In the genomic region with DNA sequence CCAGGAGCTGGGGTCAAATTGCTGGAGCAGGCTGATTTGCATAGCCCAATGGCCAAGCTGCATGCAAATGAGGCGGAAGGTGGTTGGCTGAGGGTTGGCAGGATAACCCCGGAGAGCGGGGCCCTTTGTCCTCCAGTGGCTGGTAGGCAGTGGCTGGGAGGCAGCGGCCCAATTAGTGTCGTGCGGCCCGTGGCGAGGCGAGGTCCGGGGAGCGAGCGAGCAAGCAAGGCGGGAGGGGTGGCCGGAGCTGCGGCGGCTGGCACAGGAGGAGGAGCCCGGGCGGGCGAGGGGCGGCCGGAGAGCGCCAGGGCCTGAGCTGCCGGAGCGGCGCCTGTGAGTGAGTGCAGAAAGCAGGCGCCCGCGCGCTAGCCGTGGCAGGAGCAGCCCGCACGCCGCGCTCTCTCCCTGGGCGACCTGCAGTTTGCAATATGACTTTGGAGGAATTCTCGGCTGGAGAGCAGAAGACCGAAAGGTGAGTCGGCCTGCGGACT, we compare ENCODE assay signal across 1 cellular context.
TF ChIP-seq lines count a peak whose summit lies in the region.

A gene with protein sequence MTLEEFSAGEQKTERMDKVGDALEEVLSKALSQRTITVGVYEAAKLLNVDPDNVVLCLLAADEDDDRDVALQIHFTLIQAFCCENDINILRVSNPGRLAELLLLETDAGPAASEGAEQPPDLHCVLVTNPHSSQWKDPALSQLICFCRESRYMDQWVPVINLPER (plus strand): TSS at position 135 of the 491 bp plus-strand sequence. CDS start 294 bp downstream, at position 429.

TF ChIP-seq in HEK293, 187 proteins besides CTCF, POLR2A, EP300 and RAD21 (continued from another document and continues in another):
- TF ChIP-seq, protein P1, sequence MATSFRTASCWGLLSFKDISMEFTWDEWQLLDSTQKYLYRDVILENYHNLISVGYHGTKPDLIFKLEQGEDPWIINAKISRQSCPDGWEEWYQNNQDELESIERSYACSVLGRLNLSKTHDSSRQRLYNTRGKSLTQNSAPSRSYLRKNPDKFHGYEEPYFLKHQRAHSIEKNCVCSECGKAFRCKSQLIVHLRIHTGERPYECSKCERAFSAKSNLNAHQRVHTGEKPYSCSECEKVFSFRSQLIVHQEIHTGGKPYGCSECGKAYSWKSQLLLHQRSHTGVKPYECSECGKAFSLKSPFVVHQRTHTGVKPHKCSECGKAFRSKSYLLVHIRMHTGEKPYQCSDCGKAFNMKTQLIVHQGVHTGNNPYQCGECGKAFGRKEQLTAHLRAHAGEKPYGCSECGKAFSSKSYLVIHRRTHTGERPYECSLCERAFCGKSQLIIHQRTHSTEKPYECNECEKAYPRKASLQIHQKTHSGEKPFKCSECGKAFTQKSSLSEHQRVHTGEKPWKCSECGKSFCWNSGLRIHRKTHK (tag by site-specific recombination; IDR thresholded peaks at IDR 0.05): no peak
- TF ChIP-seq ZNF391 (tag by site-specific recombination; IDR thresholded peaks at IDR 0.05; ENCODE audit: borderline replicate concordance, low read depth): peak; percentile 37; the same call in 1 of the 2 replicates
- no peak for TF ChIP-seq ZNF169 (tag by site-specific recombination; IDR thresholded peaks at IDR 0.05)
- TF ChIP-seq ZNF654 (tag by site-specific recombination; IDR thresholded peaks at IDR 0.05; ENCODE audit: low read depth): no peak
- TF ChIP-seq ZNF155 (tag by site-specific recombination; IDR thresholded peaks at IDR 0.05): no peak
- TF ChIP-seq ZNF16 (tag by site-specific recombination; IDR thresholded peaks at IDR 0.05; ENCODE audit: low read depth): no peak
- no peak for TF ChIP-seq ZNF544 (tag by site-specific recombination; IDR thresholded peaks at IDR 0.05)
- TF ChIP-seq, protein P2, sequence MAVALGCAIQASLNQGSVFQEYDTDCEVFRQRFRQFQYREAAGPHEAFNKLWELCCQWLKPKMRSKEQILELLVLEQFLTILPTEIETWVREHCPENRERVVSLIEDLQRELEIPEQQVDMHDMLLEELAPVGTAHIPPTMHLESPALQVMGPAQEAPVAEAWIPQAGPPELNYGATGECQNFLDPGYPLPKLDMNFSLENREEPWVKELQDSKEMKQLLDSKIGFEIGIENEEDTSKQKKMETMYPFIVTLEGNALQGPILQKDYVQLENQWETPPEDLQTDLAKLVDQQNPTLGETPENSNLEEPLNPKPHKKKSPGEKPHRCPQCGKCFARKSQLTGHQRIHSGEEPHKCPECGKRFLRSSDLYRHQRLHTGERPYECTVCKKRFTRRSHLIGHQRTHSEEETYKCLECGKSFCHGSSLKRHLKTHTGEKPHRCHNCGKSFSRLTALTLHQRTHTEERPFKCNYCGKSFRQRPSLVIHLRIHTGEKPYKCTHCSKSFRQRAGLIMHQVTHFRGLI (tag by site-specific recombination; IDR thresholded peaks at IDR 0.05): 0 out of 2 replicates have a peak, but pooled peaks have one; percentile 17
- no peak for TF ChIP-seq SCRT2 (tag by site-specific recombination; IDR thresholded peaks at IDR 0.05)
- TF ChIP-seq SALL2 (tag by site-specific recombination; IDR thresholded peaks at IDR 0.05; ENCODE audit: borderline replicate concordance): no peak
- TF ChIP-seq ZIC2 (tag by site-specific recombination; IDR thresholded peaks at IDR 0.05): no peak
- no peak for TF ChIP-seq ZNF623 (tag by site-specific recombination; IDR thresholded peaks at IDR 0.05)
- no peak for TF ChIP-seq ZFP3 (tag by site-specific recombination; IDR thresholded peaks at IDR 0.05; ENCODE audit: low read depth)
- TF ChIP-seq KLF16 (tag by site-specific recombination; IDR thresholded peaks at IDR 0.05): peak; percentile 41; the same call in 1 of the 2 replicates
- TF ChIP-seq ZNF239 (tag by site-specific recombination; IDR thresholded peaks at IDR 0.05): no peak
- TF ChIP-seq, protein P3, sequence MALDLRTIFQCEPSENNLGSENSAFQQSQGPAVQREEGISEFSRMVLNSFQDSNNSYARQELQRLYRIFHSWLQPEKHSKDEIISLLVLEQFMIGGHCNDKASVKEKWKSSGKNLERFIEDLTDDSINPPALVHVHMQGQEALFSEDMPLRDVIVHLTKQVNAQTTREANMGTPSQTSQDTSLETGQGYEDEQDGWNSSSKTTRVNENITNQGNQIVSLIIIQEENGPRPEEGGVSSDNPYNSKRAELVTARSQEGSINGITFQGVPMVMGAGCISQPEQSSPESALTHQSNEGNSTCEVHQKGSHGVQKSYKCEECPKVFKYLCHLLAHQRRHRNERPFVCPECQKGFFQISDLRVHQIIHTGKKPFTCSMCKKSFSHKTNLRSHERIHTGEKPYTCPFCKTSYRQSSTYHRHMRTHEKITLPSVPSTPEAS (tag by site-specific recombination; IDR thresholded peaks at IDR 0.05): no peak
- no peak for TF ChIP-seq ZNF670 (tag by site-specific recombination; IDR thresholded peaks at IDR 0.05; ENCODE audit: low read depth)
- no peak for TF ChIP-seq ZNF140 (tag by site-specific recombination; IDR thresholded peaks at IDR 0.05)
- TF ChIP-seq ZNF223 (tag by site-specific recombination; IDR thresholded peaks at IDR 0.05): no peak
- no peak for TF ChIP-seq ZNF248 (tag by site-specific recombination; IDR thresholded peaks at IDR 0.05)
- no peak for TF ChIP-seq RBAK (tag by site-specific recombination; IDR thresholded peaks at IDR 0.05)
- TF ChIP-seq, protein P4, sequence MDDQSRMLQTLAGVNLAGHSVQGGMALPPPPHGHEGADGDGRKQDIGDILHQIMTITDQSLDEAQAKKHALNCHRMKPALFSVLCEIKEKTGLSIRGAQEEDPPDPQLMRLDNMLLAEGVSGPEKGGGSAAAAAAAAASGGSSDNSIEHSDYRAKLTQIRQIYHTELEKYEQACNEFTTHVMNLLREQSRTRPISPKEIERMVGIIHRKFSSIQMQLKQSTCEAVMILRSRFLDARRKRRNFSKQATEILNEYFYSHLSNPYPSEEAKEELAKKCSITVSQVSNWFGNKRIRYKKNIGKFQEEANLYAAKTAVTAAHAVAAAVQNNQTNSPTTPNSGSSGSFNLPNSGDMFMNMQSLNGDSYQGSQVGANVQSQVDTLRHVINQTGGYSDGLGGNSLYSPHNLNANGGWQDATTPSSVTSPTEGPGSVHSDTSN (CRISPR knock-in tag; IDR thresholded peaks at IDR 0.05): peak; percentile 41; the same call in 1 of the 2 replicates
- TF ChIP-seq, protein P5, sequence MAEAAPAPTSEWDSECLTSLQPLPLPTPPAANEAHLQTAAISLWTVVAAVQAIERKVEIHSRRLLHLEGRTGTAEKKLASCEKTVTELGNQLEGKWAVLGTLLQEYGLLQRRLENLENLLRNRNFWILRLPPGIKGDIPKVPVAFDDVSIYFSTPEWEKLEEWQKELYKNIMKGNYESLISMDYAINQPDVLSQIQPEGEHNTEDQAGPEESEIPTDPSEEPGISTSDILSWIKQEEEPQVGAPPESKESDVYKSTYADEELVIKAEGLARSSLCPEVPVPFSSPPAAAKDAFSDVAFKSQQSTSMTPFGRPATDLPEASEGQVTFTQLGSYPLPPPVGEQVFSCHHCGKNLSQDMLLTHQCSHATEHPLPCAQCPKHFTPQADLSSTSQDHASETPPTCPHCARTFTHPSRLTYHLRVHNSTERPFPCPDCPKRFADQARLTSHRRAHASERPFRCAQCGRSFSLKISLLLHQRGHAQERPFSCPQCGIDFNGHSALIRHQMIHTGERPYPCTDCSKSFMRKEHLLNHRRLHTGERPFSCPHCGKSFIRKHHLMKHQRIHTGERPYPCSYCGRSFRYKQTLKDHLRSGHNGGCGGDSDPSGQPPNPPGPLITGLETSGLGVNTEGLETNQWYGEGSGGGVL (tag by site-specific recombination; IDR thresholded peaks at IDR 0.05): no peak
- TF ChIP-seq ZNF548 (tag by site-specific recombination; IDR thresholded peaks at IDR 0.05): no peak
- TF ChIP-seq EGR2 (tag by site-specific recombination; IDR thresholded peaks at IDR 0.05; ENCODE audit: low read depth): no peak
- no peak for TF ChIP-seq ZNF112 (tag by site-specific recombination; IDR thresholded peaks at IDR 0.05)
- TF ChIP-seq ZNF341 (tag by site-specific recombination; IDR thresholded peaks at IDR 0.05; ENCODE audit: low read depth): peak; percentile 63
- TF ChIP-seq, protein P6, sequence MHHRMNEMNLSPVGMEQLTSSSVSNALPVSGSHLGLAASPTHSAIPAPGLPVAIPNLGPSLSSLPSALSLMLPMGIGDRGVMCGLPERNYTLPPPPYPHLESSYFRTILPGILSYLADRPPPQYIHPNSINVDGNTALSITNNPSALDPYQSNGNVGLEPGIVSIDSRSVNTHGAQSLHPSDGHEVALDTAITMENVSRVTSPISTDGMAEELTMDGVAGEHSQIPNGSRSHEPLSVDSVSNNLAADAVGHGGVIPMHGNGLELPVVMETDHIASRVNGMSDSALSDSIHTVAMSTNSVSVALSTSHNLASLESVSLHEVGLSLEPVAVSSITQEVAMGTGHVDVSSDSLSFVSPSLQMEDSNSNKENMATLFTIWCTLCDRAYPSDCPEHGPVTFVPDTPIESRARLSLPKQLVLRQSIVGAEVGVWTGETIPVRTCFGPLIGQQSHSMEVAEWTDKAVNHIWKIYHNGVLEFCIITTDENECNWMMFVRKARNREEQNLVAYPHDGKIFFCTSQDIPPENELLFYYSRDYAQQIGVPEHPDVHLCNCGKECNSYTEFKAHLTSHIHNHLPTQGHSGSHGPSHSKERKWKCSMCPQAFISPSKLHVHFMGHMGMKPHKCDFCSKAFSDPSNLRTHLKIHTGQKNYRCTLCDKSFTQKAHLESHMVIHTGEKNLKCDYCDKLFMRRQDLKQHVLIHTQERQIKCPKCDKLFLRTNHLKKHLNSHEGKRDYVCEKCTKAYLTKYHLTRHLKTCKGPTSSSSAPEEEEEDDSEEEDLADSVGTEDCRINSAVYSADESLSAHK (tag by site-specific recombination; IDR thresholded peaks at IDR 0.05): no peak
- TF ChIP-seq, protein P7, sequence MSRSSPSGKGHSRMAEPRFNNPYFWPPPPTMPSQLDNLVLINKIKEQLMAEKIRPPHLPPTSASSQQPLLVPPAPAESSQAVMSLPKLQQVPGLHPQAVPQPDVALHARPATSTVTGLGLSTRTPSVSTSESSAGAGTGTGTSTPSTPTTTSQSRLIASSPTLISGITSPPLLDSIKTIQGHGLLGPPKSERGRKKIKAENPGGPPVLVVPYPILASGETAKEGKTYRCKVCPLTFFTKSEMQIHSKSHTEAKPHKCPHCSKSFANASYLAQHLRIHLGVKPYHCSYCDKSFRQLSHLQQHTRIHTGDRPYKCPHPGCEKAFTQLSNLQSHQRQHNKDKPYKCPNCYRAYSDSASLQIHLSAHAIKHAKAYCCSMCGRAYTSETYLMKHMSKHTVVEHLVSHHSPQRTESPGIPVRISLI (tag by site-specific recombination; IDR thresholded peaks at IDR 0.05): no peak
- peak; percentile 73; the same call in 1 of the 2 replicates for TF ChIP-seq GLIS1 (tag by site-specific recombination; IDR thresholded peaks at IDR 0.05)
- TF ChIP-seq OSR2 (tag by site-specific recombination; IDR thresholded peaks at IDR 0.05): peak; percentile 91
- TF ChIP-seq, protein P8, sequence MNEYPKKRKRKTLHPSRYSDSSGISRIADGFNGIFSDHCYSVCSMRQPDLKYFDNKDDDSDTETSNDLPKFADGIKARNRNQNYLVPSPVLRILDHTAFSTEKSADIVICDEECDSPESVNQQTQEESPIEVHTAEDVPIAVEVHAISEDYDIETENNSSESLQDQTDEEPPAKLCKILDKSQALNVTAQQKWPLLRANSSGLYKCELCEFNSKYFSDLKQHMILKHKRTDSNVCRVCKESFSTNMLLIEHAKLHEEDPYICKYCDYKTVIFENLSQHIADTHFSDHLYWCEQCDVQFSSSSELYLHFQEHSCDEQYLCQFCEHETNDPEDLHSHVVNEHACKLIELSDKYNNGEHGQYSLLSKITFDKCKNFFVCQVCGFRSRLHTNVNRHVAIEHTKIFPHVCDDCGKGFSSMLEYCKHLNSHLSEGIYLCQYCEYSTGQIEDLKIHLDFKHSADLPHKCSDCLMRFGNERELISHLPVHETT (tag by site-specific recombination; IDR thresholded peaks at IDR 0.05): no peak
- no peak for TF ChIP-seq ZNF37A (tag by site-specific recombination; IDR thresholded peaks at IDR 0.05)
- no peak for TF ChIP-seq ZNF626 (tag by site-specific recombination; IDR thresholded peaks at IDR 0.05)
- no peak for TF ChIP-seq ZNF302 (tag by site-specific recombination; IDR thresholded peaks at IDR 0.05; ENCODE audit: low read depth)
- TF ChIP-seq, protein P9, sequence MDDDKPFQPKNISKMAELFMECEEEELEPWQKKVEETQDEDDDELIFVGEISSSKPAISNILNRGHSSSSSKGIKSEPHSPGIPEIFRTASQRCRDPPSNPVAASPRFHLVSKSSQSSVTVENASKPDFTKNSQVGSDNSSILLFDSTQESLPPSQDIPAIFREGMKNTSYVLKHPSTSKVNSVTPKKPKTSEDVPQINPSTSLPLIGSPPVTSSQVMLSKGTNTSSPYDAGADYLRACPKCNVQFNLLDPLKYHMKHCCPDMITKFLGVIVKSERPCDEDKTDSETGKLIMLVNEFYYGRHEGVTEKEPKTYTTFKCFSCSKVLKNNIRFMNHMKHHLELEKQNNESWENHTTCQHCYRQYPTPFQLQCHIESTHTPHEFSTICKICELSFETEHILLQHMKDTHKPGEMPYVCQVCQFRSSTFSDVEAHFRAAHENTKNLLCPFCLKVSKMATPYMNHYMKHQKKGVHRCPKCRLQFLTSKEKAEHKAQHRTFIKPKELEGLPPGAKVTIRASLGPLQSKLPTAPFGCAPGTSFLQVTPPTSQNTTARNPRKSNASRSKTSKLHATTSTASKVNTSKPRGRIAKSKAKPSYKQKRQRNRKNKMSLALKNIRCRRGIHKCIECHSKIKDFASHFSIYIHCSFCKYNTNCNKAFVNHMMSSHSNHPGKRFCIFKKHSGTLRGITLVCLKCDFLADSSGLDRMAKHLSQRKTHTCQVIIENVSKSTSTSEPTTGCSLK (tag by site-specific recombination; IDR thresholded peaks at IDR 0.05): no peak
- TF ChIP-seq MEIS1 (CRISPR knock-in tag; IDR thresholded peaks at IDR 0.05; ENCODE audit: borderline replicate concordance): no peak
- no peak for TF ChIP-seq HOXC10 (CRISPR knock-in tag; IDR thresholded peaks at IDR 0.05)
- TF ChIP-seq, protein P10, sequence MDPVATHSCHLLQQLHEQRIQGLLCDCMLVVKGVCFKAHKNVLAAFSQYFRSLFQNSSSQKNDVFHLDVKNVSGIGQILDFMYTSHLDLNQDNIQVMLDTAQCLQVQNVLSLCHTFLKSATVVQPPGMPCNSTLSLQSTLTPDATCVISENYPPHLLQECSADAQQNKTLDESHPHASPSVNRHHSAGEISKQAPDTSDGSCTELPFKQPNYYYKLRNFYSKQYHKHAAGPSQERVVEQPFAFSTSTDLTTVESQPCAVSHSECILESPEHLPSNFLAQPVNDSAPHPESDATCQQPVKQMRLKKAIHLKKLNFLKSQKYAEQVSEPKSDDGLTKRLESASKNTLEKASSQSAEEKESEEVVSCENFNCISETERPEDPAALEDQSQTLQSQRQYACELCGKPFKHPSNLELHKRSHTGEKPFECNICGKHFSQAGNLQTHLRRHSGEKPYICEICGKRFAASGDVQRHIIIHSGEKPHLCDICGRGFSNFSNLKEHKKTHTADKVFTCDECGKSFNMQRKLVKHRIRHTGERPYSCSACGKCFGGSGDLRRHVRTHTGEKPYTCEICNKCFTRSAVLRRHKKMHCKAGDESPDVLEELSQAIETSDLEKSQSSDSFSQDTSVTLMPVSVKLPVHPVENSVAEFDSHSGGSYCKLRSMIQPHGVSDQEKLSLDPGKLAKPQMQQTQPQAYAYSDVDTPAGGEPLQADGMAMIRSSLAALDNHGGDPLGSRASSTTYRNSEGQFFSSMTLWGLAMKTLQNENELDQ (tag by site-specific recombination; IDR thresholded peaks at IDR 0.05; ENCODE audit: low read depth): no peak
- no peak for TF ChIP-seq ZNF133 (tag by site-specific recombination; IDR thresholded peaks at IDR 0.05)
- no peak for TF ChIP-seq ZBTB21 (tag by site-specific recombination; IDR thresholded peaks at IDR 0.05)
- no peak for TF ChIP-seq ZNF510 (tag by site-specific recombination; IDR thresholded peaks at IDR 0.05; ENCODE audit: insufficient replicate concordance)
- TF ChIP-seq ZNF10 (tag by site-specific recombination; IDR thresholded peaks at IDR 0.05): peak; percentile 21; the same call in 1 of the 2 replicates
- no peak for TF ChIP-seq ZNF174 (tag by site-specific recombination; IDR thresholded peaks at IDR 0.05)
- TF ChIP-seq ZNF621 (tag by site-specific recombination; IDR thresholded peaks at IDR 0.05): no peak
